In the genomic region with DNA sequence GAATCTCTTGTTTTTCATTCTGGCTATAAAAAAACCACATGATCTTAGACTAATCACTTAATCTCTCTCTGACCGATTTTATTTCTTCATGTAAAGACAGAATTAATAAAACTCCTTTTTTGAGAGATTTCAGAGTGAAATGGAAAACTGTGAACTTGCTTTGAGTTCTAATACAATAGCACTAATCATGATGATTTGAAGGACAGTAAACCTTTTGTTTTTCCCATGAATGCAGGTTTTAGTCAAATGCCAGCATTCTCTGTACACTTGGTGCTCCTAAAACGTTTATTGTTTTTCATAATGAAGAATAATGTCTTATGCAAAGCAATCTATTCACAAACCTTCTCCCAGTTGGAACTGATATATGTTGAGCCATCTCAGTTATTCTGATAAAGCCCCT, we compare ENCODE assay signal across 1 cellular context.
TF ChIP-seq lines count a peak whose summit lies in the region.

No MANE protein-coding gene starts in this region.

TF ChIP-seq in GM23338, 12 proteins besides CTCF, POLR2A, EP300 and RAD21 (continued from another document):
- TF ChIP-seq, protein P1, sequence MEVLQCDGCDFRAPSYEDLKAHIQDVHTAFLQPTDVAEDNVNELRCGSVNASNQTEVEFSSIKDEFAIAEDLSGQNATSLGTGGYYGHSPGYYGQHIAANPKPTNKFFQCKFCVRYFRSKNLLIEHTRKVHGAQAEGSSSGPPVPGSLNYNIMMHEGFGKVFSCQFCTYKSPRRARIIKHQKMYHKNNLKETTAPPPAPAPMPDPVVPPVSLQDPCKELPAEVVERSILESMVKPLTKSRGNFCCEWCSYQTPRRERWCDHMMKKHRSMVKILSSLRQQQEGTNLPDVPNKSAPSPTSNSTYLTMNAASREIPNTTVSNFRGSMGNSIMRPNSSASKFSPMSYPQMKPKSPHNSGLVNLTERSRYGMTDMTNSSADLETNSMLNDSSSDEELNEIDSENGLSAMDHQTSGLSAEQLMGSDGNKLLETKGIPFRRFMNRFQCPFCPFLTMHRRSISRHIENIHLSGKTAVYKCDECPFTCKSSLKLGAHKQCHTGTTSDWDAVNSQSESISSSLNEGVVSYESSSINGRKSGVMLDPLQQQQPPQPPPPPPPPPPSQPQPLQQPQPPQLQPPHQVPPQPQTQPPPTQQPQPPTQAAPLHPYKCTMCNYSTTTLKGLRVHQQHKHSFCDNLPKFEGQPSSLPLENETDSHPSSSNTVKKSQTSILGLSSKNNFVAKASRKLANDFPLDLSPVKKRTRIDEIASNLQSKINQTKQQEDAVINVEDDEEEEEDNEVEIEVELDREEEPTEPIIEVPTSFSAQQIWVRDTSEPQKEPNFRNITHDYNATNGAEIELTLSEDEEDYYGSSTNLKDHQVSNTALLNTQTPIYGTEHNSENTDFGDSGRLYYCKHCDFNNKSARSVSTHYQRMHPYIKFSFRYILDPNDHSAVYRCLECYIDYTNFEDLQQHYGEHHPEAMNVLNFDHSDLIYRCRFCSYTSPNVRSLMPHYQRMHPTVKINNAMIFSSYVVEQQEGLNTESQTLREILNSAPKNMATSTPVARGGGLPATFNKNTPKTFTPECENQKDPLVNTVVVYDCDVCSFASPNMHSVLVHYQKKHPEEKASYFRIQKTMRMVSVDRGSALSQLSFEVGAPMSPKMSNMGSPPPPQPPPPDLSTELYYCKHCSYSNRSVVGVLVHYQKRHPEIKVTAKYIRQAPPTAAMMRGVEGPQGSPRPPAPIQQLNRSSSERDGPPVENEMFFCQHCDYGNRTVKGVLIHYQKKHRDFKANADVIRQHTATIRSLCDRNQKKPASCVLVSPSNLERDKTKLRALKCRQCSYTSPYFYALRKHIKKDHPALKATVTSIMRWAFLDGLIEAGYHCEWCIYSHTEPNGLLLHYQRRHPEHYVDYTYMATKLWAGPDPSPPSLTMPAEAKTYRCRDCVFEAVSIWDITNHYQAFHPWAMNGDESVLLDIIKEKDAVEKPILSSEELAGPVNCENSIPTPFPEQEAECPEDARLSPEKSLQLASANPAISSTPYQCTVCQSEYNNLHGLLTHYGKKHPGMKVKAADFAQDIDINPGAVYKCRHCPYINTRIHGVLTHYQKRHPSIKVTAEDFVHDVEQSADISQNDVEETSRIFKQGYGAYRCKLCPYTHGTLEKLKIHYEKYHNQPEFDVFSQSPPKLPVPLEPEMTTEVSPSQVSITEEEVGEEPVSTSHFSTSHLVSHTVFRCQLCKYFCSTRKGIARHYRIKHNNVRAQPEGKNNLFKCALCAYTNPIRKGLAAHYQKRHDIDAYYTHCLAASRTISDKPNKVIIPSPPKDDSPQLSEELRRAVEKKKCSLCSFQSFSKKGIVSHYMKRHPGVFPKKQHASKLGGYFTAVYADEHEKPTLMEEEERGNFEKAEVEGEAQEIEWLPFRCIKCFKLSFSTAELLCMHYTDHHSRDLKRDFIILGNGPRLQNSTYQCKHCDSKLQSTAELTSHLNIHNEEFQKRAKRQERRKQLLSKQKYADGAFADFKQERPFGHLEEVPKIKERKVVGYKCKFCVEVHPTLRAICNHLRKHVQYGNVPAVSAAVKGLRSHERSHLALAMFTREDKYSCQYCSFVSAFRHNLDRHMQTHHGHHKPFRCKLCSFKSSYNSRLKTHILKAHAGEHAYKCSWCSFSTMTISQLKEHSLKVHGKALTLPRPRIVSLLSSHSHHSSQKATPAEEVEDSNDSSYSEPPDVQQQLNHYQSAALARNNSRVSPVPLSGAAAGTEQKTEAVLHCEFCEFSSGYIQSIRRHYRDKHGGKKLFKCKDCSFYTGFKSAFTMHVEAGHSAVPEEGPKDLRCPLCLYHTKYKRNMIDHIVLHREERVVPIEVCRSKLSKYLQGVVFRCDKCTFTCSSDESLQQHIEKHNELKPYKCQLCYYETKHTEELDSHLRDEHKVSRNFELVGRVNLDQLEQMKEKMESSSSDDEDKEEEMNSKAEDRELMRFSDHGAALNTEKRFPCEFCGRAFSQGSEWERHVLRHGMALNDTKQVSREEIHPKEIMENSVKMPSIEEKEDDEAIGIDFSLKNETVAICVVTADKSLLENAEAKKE (CRISPR knock-in tag; IDR thresholded peaks at IDR 0.05) = no peak
- no peak for TF ChIP-seq STAT1 (IDR thresholded peaks at IDR 0.05; ENCODE audit: unreplicated experiment)
- no peak for TF ChIP-seq CREB1 (CRISPR knock-in tag; IDR thresholded peaks at IDR 0.05; ENCODE audit: low read depth)
- TF ChIP-seq ZNF331 (CRISPR knock-in tag; IDR thresholded peaks at IDR 0.05; ENCODE audit: low read depth) = no peak
